Comparison of ENCODE assay signal across 8 cellular contexts in genomic region chr16:78098544-78099371, GRCh38. TPM values are rescaled to one million over a fixed set of nuclear protein-coding genes. Genes with fewer than 3 reads are reported as not detected.
DNase-seq lines count a peak whose midpoint lies in the region; ATAC-seq, FAIRE-seq and TF ChIP-seq lines count a peak whose summit lies in the region.

No MANE protein-coding gene starts in this region.

- H3K4me3 ChIP-seq in small intestine (ENCODE audit: low read depth in 1 of 2, low read length in 2 of 2) = peak overlapping the region in 1 of 2 donors; percentile 80

- FAIRE-seq in small intestine (lab: Jason Lieb, UNC) = no peak

- H3K36me3 ChIP-seq in small intestine (ENCODE audit: control insufficient read depth in 2 of 2, insufficient read depth in 2 of 2, low read length in 2 of 2) = no peaks in the 10 kb centered on the region

- H3K4me3 Mint-ChIP-seq in glutamatergic neuron (ENCODE audit: unreplicated experiment) = peak overlapping the region; percentile 87

- no peak overlapping the region for H3K27ac Mint-ChIP-seq in glutamatergic neuron (ENCODE audit: unreplicated experiment)

- H3K27me3 ChIP-seq in small intestine (ENCODE audit: control insufficient read depth in 2 of 2, insufficient read depth in 2 of 2, low read length in 2 of 2) = no peaks in the 10 kb centered on the region

- DNase-seq in NCI-H146 (lab: John Stamatoyannopoulos, UW) = peak; percentile 19
- DNase-seq in NCI-H146 treated with DMSO at 0.1 percent for 48 hours (lab: John Stamatoyannopoulos, UW; ENCODE audit: unreplicated experiment) = no peak
- DNase-seq in glutamatergic neuron = no peak
- DNase-seq in small intestine = peak; percentile 1
- no peak for DNase-seq in germinal center (ENCODE audit: low spot score)
- no peak for DNase-seq in NOMO-1 treated with dmso at 0.1 percent for 144 hours (lab: John Stamatoyannopoulos, UW; ENCODE audit: unreplicated experiment)

- peaks cover 6% of the 10 kb centered on the region for H3K27me3 Mint-ChIP-seq in glutamatergic neuron (ENCODE audit: unreplicated experiment)

- TF ChIP-seq CTCF in VCaP (conservative IDR thresholded peaks at IDR 0.05) (no peak), glutamatergic neuron (IDR thresholded peaks at IDR 0.05; ENCODE audit: partially characterized antibody, unreplicated experiment) (no peak)

- no peaks in the 10 kb centered on the region for H3K4me1 Mint-ChIP-seq in glutamatergic neuron (ENCODE audit: low read depth, unreplicated experiment)

- no peaks in the 10 kb centered on the region for H3K4me1 ChIP-seq in small intestine (ENCODE audit: control insufficient read depth in 2 of 2, insufficient read depth in 1 of 2, low read depth in 1 of 2, low read length in 1 of 2)

- H3K9me3 ChIP-seq in small intestine (ENCODE audit: control insufficient read depth, low read depth) = no peaks in the 10 kb centered on the region

- 41 to 44% (median 44%) methylated on average over 20 of the region's 20 CpGs for WGBS in small intestine, 3 donors

- H3K27ac ChIP-seq in VCaP (peak overlapping the region; percentile 46; the same call in 1 of the 2 replicates), small intestine (ENCODE audit: low read depth in 1 of 2, low read length in 1 of 2) (peak overlapping the region in 1 of 2 donors; percentile 91)

- no peak for ATAC-seq in HG03095 (IDR thresholded peaks at IDR 0.05; ENCODE audit: unreplicated experiment)

- peaks cover 1% of the 10 kb centered on the region for H3K9me3 Mint-ChIP-seq in glutamatergic neuron (ENCODE audit: unreplicated experiment)

- H3K36me3 Mint-ChIP-seq in glutamatergic neuron (ENCODE audit: unreplicated experiment) = no peaks in the 10 kb centered on the region

RNA-seq across cellular contexts. Expression of gene WWOX, which starts 0.7 kb away (rescaled TPM):
- total RNA-seq in glutamatergic neuron (ENCODE audit: unreplicated experiment) = 10.3 TPM
- 1 to 10 TPM; 4.9 to 8.0 (median 6.0) TPM for polyA plus RNA-seq in small intestine

Comparison
In these comparisons a context has a peak if more than half of its experiments do, and no peak if none do; other contexts are left out.
1. DNase-seq: peak in NCI-H146 (single experiment) and small intestine (single experiment); none in NCI-H146 treated with DMSO at 0.1 percent for 48 hours (single experiment), glutamatergic neuron (single experiment), germinal center (single experiment) and NOMO-1 treated with dmso at 0.1 percent for 144 hours (single experiment).